Comparison of ENCODE assay signal across 33 cellular contexts in genomic region chr6:13907614-13908215, GRCh38. TPM values are rescaled to one million over a fixed set of nuclear protein-coding genes. Genes with fewer than 3 reads are reported as not detected.
"Had no signal": no experiment of that assay in that cellular context is flagged by ENCODE, and none has a peak within 500 bp of the region (broad histone marks: within the 10 kb centered on the region; RNA-seq: fewer than 3 reads in every experiment).

No MANE protein-coding gene starts in this region.

- H3K4me1 Mint-ChIP-seq: activated naive CD8-positive, alpha-beta T cell treated with anti-CD3 and anti-CD28 coated beads for 36 hours; activated T-helper 17 cell treated with anti-CD3 and anti-CD28 coated beads, Interleukin-2, amount 50 U/mL, for 72 hours had no signal

- H3K9me3 Mint-ChIP-seq: activated B cell treated with CpG ODN at 0.5 μM for 24 hours; activated CD4-positive, alpha-beta memory T cell treated with anti-CD3 and anti-CD28 coated beads for 36 hours; activated CD4-positive, alpha-beta T cell treated with anti-CD3 and anti-CD28 coated beads, Interleukin-2, amount 10 ng/mL, durations not matched to agents 24 days and 14 days; activated CD8-positive, alpha-beta T cell treated with anti-CD3 and anti-CD28 coated beads for 36 hours; activated naive CD4-positive, alpha-beta T cell treated with anti-CD3 and anti-CD28 coated beads for 36 hours; activated naive CD4-positive, alpha-beta T cell treated with anti-CD3 and anti-CD28 coated beads, Interleukin-2, amount 50 U/mL, for 72 hours; activated naive CD8-positive, alpha-beta T cell treated with anti-CD3 and anti-CD28 coated beads for 36 hours; activated T-cell treated with anti-CD3 and anti-CD28 coated beads, Interleukin-2, amount 50 U/mL, for 4 hours; activated T-cell treated with anti-CD3 and anti-CD28 coated beads, Interleukin-2, amount 50 U/mL, for 72 hours; activated T-helper 1 cell treated with anti-CD3 and anti-CD28 coated beads, Interleukin-12 subunit alpha, Interleukin-12 subunit beta, Interleukin-2, Interleukin-4 antibody, amounts not matched to agents 30 ng/mL and 10 ng/mL and 1 ng/mL, durations not matched to agents 14 hours and 24 hours and 36 hours; activated T-helper 17 cell treated with anti-CD3 and anti-CD28 coated beads, Interleukin-2, amount 50 U/mL, for 72 hours; T-helper 2 cell treated with Interferon-gamma antibody and Interleukin-4, amounts not matched to agents 5 μg/mL and 100 μg/mL, for 36 hours had no signal

- H3K27ac ChIP-seq: adrenal gland, body of pancreas, brain microvascular endothelial cell, breast epithelium, VCaP had no signal

- H3K36me3 Mint-ChIP-seq: activated CD4-positive, alpha-beta memory T cell treated with anti-CD3 and anti-CD28 coated beads for 36 hours; activated naive CD4-positive, alpha-beta T cell treated with anti-CD3 and anti-CD28 coated beads, Interleukin-2, amount 50 U/mL, for 72 hours; activated naive CD8-positive, alpha-beta T cell treated with anti-CD3 and anti-CD28 coated beads for 36 hours had no signal

- ATAC-seq: activated CD8-positive, alpha-beta T cell treated with anti-CD3 and anti-CD28 coated beads for 36 hours; activated naive CD4-positive, alpha-beta T cell treated with anti-CD3 and anti-CD28 coated beads, Interleukin-2, amount 50 U/mL, for 72 hours; activated T-cell treated with anti-CD3 and anti-CD28 coated beads, Interleukin-2, amount 50 U/mL, for 4 hours; activated T-cell treated with anti-CD3 and anti-CD28 coated beads, Interleukin-2, amount 50 U/mL, for 72 hours; activated T-helper 17 cell treated with anti-CD3 and anti-CD28 coated beads, Interleukin-2, amount 50 U/mL, for 72 hours; body of pancreas had no signal

- H3K4me1 ChIP-seq: adrenal gland, body of pancreas, breast epithelium had no signal

- DNase-seq: activated B cell treated with CpG ODN at 0.5 μM for 24 hours; activated CD4-positive, alpha-beta memory T cell treated with anti-CD3 and anti-CD28 coated beads for 36 hours; activated CD4-positive, alpha-beta T cell treated with anti-CD3 and anti-CD28 coated beads for 4 hours; activated CD4-positive, alpha-beta T cell treated with anti-CD3 and anti-CD28 coated beads, Interleukin-2, amount 10 ng/mL, durations not matched to agents 24 days and 14 days; activated CD4-positive, alpha-beta T cell treated with anti-CD3 and anti-CD28 coated beads, Interleukin-2, amount 50 U/mL, for 1 hour; activated CD4-positive, alpha-beta T cell treated with anti-CD3 and anti-CD28 coated beads, Interleukin-2, amount 50 U/mL, for 4 hours; activated CD4-positive, CD25-positive, alpha-beta regulatory T cell treated with anti-CD3 and anti-CD28 coated beads, Interleukin-2, amount 50 U/mL, for 72 hours; activated CD8-positive, alpha-beta memory T cell treated with anti-CD3 and anti-CD28 coated beads, Interleukin-2, amount 50 U/mL, for 4 hours; activated CD8-positive, alpha-beta T cell treated with anti-CD3 and anti-CD28 coated beads for 36 hours; activated effector memory CD4-positive, alpha-beta T cell treated with anti-CD3 and anti-CD28 coated beads, Interleukin-2, amount 50 U/mL, for 16 hours; activated gamma-delta T cell treated with Interleukin-2 at 50 U/mL for 16 hours; activated naive CD4-positive, alpha-beta T cell; activated naive CD4-positive, alpha-beta T cell treated with anti-CD3 and anti-CD28 coated beads for 36 hours; activated naive CD4-positive, alpha-beta T cell treated with anti-CD3 and anti-CD28 coated beads, Interleukin-2, amount 50 U/mL, for 16 hours; activated naive CD8-positive, alpha-beta T cell treated with anti-CD3 and anti-CD28 coated beads for 36 hours; activated T-cell treated with anti-CD3 and anti-CD28 coated beads for 4 hours; activated T-cell treated with anti-CD3 and anti-CD28 coated beads, Interleukin-2, amount 50 U/mL, for 1 hour; activated T-cell treated with anti-CD3 and anti-CD28 coated beads, Interleukin-2, amount 50 U/mL, for 4 hours; activated T-cell treated with anti-CD3 and anti-CD28 coated beads, Interleukin-2, amount 50 U/mL, for 72 hours; adrenal gland; amniotic stem cell; aorta; body of pancreas; brain microvascular endothelial cell; central memory CD4-positive, alpha-beta T cell; T-helper 9 cell had no signal

- H3K36me3 ChIP-seq: adrenal gland, brain microvascular endothelial cell, breast epithelium had no signal

- H3K27ac Mint-ChIP-seq: activated B cell treated with CpG ODN at 0.5 μM for 24 hours; activated CD4-positive, alpha-beta memory T cell treated with anti-CD3 and anti-CD28 coated beads for 36 hours; activated CD4-positive, alpha-beta T cell treated with anti-CD3 and anti-CD28 coated beads, Interleukin-2, amount 10 ng/mL, durations not matched to agents 24 days and 14 days; activated CD8-positive, alpha-beta T cell treated with anti-CD3 and anti-CD28 coated beads for 36 hours; activated naive CD4-positive, alpha-beta T cell treated with anti-CD3 and anti-CD28 coated beads for 36 hours; activated naive CD4-positive, alpha-beta T cell treated with anti-CD3 and anti-CD28 coated beads, Interleukin-2, amount 50 U/mL, for 72 hours; activated naive CD8-positive, alpha-beta T cell treated with anti-CD3 and anti-CD28 coated beads for 36 hours; activated T-cell treated with anti-CD3 and anti-CD28 coated beads, Interleukin-2, amount 50 U/mL, for 72 hours; activated T-helper 1 cell treated with anti-CD3 and anti-CD28 coated beads, Interleukin-12 subunit alpha, Interleukin-12 subunit beta, Interleukin-2, Interleukin-4 antibody, amounts not matched to agents 30 ng/mL and 10 ng/mL and 1 ng/mL, durations not matched to agents 14 hours and 24 hours and 36 hours; activated T-helper 17 cell treated with anti-CD3 and anti-CD28 coated beads, Interleukin-2, amount 50 U/mL, for 72 hours; T-helper 2 cell treated with Interferon-gamma antibody and Interleukin-4, amounts not matched to agents 5 μg/mL and 100 μg/mL, for 36 hours had no signal

- H3K4me3 ChIP-seq: adrenal gland, body of pancreas, breast epithelium had no signal

- H3K27me3 ChIP-seq: adrenal gland, body of pancreas, brain microvascular endothelial cell had no signal

- H3K4me3 Mint-ChIP-seq: activated B cell treated with CpG ODN at 0.5 μM for 24 hours; activated CD4-positive, alpha-beta memory T cell treated with anti-CD3 and anti-CD28 coated beads for 36 hours; activated CD4-positive, alpha-beta T cell treated with anti-CD3 and anti-CD28 coated beads, Interleukin-2, amount 10 ng/mL, durations not matched to agents 24 days and 14 days; activated CD8-positive, alpha-beta T cell treated with anti-CD3 and anti-CD28 coated beads for 36 hours; activated naive CD4-positive, alpha-beta T cell treated with anti-CD3 and anti-CD28 coated beads for 36 hours; activated naive CD8-positive, alpha-beta T cell treated with anti-CD3 and anti-CD28 coated beads for 36 hours; activated T-cell treated with anti-CD3 and anti-CD28 coated beads, Interleukin-2, amount 50 U/mL, for 4 hours; activated T-cell treated with anti-CD3 and anti-CD28 coated beads, Interleukin-2, amount 50 U/mL, for 72 hours; activated T-helper 1 cell treated with anti-CD3 and anti-CD28 coated beads, Interleukin-12 subunit alpha, Interleukin-12 subunit beta, Interleukin-2, Interleukin-4 antibody, amounts not matched to agents 30 ng/mL and 10 ng/mL and 1 ng/mL, durations not matched to agents 14 hours and 24 hours and 36 hours; activated T-helper 17 cell treated with anti-CD3 and anti-CD28 coated beads, Interleukin-2, amount 50 U/mL, for 72 hours; T-helper 2 cell treated with Interferon-gamma antibody and Interleukin-4, amounts not matched to agents 5 μg/mL and 100 μg/mL, for 36 hours had no signal

- H3K9me3 ChIP-seq: adrenal gland, body of pancreas, breast epithelium had no signal

RNA-seq across cellular contexts. Expression of gene RNF182, which starts 17.0 kb away (rescaled TPM):
- total RNA-seq: activated B cell treated with CpG ODN at 0.5 μM for 24 hours; activated CD4-positive, alpha-beta memory T cell treated with anti-CD3 and anti-CD28 coated beads for 36 hours; activated CD4-positive, alpha-beta T cell treated with anti-CD3 and anti-CD28 coated beads, Interleukin-2, amount 10 ng/mL, durations not matched to agents 24 days and 14 days; activated CD8-positive, alpha-beta memory T cell treated with anti-CD3 and anti-CD28 coated beads for 36 hours; activated CD8-positive, alpha-beta T cell treated with anti-CD3 and anti-CD28 coated beads for 36 hours; activated naive CD4-positive, alpha-beta T cell treated with anti-CD3 and anti-CD28 coated beads for 36 hours; activated naive CD4-positive, alpha-beta T cell treated with anti-CD3 and anti-CD28 coated beads, Interleukin-2, amount 50 U/mL, for 72 hours; activated naive CD8-positive, alpha-beta T cell treated with anti-CD3 and anti-CD28 coated beads for 36 hours; activated T-cell treated with anti-CD3 and anti-CD28 coated beads, Interleukin-2, amount 50 U/mL, for 72 hours; activated T-helper 1 cell treated with anti-CD3 and anti-CD28 coated beads, Interleukin-12 subunit alpha, Interleukin-12 subunit beta, Interleukin-2, Interleukin-4 antibody, amounts not matched to agents 30 ng/mL and 10 ng/mL and 1 ng/mL, durations not matched to agents 14 hours and 24 hours and 36 hours; activated T-helper 17 cell treated with anti-CD3 and anti-CD28 coated beads, Interleukin-2, amount 50 U/mL, for 72 hours had no signal
